In genomic region chr14:49946320-49947141, GRCh38 we compare ENCODE assay signal across 8 cellular contexts. TPM values are rescaled to one million over a fixed set of nuclear protein-coding genes. Genes with fewer than 3 reads are reported as not detected.
A peak's percentile ranks its signal among the peaks of the same experiment; 100 is the strongest.
DNase-seq lines count a peak whose midpoint lies in the region; ATAC-seq and TF ChIP-seq lines count a peak whose summit lies in the region.

No MANE protein-coding gene starts in this region.

- H3F3A ChIP-seq in PC-9 (ENCODE audit: insufficient read depth, low read depth), result peaks cover 32% of the 10 kb centered on the region

- H4K20me1 ChIP-seq in PC-9 (ENCODE audit: insufficient read depth), result no peaks in the 10 kb centered on the region

- H3K9me3 ChIP-seq in PC-9 (ENCODE audit: insufficient read depth, low read depth) (no peaks in the 10 kb centered on the region), body of pancreas (no peaks in the 10 kb centered on the region)

- no peak for TF ChIP-seq CTCF in PC-9 (conservative IDR thresholded peaks at IDR 0.05)
- no peak for TF ChIP-seq CTCF in body of pancreas (IDR thresholded peaks at IDR 0.05)

- no peak overlapping the region for H3K4me3 ChIP-seq in PC-9
- no peak overlapping the region for H3K4me3 ChIP-seq in body of pancreas

- H3K36me3 ChIP-seq in PC-9 (ENCODE audit: low read depth), result no peaks in the 10 kb centered on the region
- H3K36me3 ChIP-seq in body of pancreas (replicated peaks in 1 of 2; ENCODE audit: insufficient read depth in 1 of 2, low read depth in 2 of 2), result no peaks in the 10 kb centered on the region

- POLR2A ChIA-PET in PC-9 (lab: Charles Lee; ENCODE audit: unreplicated experiment), result interaction anchor here (0.6 to 0.7 kb wide), 4 partner anchors 31 to 256 kb away, joined by 4 to 6 read pairs (median 6); no protein-coding TSS in a partner anchor

- H2AFZ ChIP-seq in PC-9, result no peak overlapping the region

- no peaks in the 10 kb centered on the region for H3K9me2 ChIP-seq in PC-9 (ENCODE audit: insufficient read depth)

- intact Hi-C loops in PC-9 (cut with micrococcal nuclease; ENCODE audit: unreplicated experiment), result no loop called here
- intact Hi-C loops in body of pancreas (cut with DNase I), result no loop called here

- ATAC-seq in body of pancreas (peak; percentile 49), HG03045 (IDR thresholded peaks at IDR 0.05; ENCODE audit: unreplicated experiment) (no peak)

- no peak for TF ChIP-seq POLR2A in body of pancreas (IDR thresholded peaks at IDR 0.05)

- H3K27ac ChIP-seq in PC-9 (peak overlapping the region; percentile 75), body of pancreas (peak overlapping the region in 3 of 4 donors; percentile 11 to 45 (median 14))

- WGBS in body of pancreas, 2 donors, result 36 to 45% methylated on average over 10 of the region's 10 CpGs

- no TSS peak for BruUV-seq in PC-9 (replicated peaks; lab: Mats Ljungman, UMichigan)

- H3K27me3 ChIP-seq in PC-9 (ENCODE audit: insufficient read depth, low read depth), result no peaks in the 10 kb centered on the region
- H3K27me3 ChIP-seq in body of pancreas, result no peaks in the 10 kb centered on the region

- H3K79me2 ChIP-seq in PC-9 (ENCODE audit: low read depth), result no peaks in the 10 kb centered on the region

- H3K4me1 ChIP-seq in PC-9 (replicated peaks; ENCODE audit: insufficient read depth) (peaks cover 55% of the 10 kb centered on the region), body of pancreas (peaks cover 21% of the 10 kb centered on the region)

- DNase-seq in NCI-H510A treated with DMSO at 0.1 percent for 48 hours (lab: John Stamatoyannopoulos, UW), result peak; percentile 35
- DNase-seq in NCI-H510A (lab: John Stamatoyannopoulos, UW), result no peak
- peak; percentile 36 to 91 for DNase-seq in PC-9
- DNase-seq in body of pancreas, result peak in 2 of 4 donors; percentile 18 to 46
- DNase-seq in myocyte (ENCODE audit: low read depth), result peak; percentile 59
- no peak for DNase-seq in HuH-7.5 (ENCODE audit: low spot score)
- DNase-seq in activated CD4-positive, CD25-positive, alpha-beta regulatory T cell (lab: John Stamatoyannopoulos, UW), result no peak

- CTCF ChIA-PET in PC-9 (lab: Charles Lee), result interaction anchor here (0.9 kb wide), 1 partner anchor 84 kb away, joined by 3 read pairs; no protein-coding TSS in a partner anchor

- H3K4me2 ChIP-seq in PC-9, result peak overlapping the region; percentile 58

RNA-seq across cellular contexts. Expression of gene ARF6, which starts 53.6 kb away (rescaled TPM):
- total RNA-seq in PC-9 (2021) (46.8 and 65.3 TPM in 2 replicates), body of pancreas (10 to 100 TPM; 18.5 to 27.8 TPM), myocyte (43.4 and 50.9 TPM in 2 replicates)
- 49.2 TPM for polyA plus RNA-seq in myocyte (2012)

Comparison
In these comparisons a context has a peak if more than half of its experiments do, and no peak if none do; other contexts are left out.
1. DNase-seq: peak in NCI-H510A treated with DMSO at 0.1 percent for 48 hours (single experiment), PC-9 (2 of 2) and myocyte (single experiment); none in NCI-H510A (single experiment), HuH-7.5 (single experiment) and activated CD4-positive, CD25-positive, alpha-beta regulatory T cell (0 of 4).